1 cellular context compared by ENCODE assay signal in the genomic region with DNA sequence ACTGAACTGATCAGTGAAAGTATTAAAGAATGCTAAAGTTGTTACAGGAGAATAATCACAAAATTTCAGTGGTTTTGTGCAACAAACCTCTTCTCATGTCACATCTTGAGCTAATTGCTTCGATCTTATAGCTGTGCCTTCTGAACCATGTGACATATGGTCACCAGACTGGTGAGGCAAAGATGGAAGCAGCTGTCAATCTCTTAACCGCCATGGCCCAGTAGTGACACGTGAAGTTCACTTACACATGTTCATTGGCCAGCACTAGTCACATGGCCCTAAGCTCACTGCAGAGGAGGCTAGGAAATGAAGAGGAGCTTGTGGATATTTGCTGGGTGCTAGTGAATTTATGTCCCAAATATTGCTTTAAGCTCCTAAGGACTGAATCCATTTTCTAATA.
TF ChIP-seq lines count a peak whose summit lies in the region.

No MANE protein-coding gene starts in this region.

TF ChIP-seq in HCT116, 20 proteins besides CTCF, POLR2A, EP300 and RAD21:
- no peak for TF ChIP-seq TCF7L2 (IDR thresholded peaks at IDR 0.05; ENCODE audit: borderline replicate concordance, extremely low read depth, insufficient read depth, insufficient read length)
- TF ChIP-seq EZH2phosphoT487 (IDR thresholded peaks at IDR 0.05; ENCODE audit: borderline replicate concordance) = no peak
- TF ChIP-seq EZH2 (IDR thresholded peaks at IDR 0.05) = no peak
- no peak for TF ChIP-seq ZFX (IDR thresholded peaks at IDR 0.05)
- TF ChIP-seq, protein P1, sequence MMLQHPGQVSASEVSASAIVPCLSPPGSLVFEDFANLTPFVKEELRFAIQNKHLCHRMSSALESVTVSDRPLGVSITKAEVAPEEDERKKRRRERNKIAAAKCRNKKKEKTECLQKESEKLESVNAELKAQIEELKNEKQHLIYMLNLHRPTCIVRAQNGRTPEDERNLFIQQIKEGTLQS (IDR thresholded peaks at IDR 0.05) = no peak
- TF ChIP-seq JUND (IDR thresholded peaks at IDR 0.05) = no peak
- no peak for TF ChIP-seq ZNF274 (IDR thresholded peaks at IDR 0.05; ENCODE audit: low read depth, low read length)
- TF ChIP-seq POLR2AphosphoS5 (IDR thresholded peaks at IDR 0.05; ENCODE audit: low read depth, low read length) = no peak
- TF ChIP-seq, protein P2, sequence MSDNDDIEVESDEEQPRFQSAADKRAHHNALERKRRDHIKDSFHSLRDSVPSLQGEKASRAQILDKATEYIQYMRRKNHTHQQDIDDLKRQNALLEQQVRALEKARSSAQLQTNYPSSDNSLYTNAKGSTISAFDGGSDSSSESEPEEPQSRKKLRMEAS (IDR thresholded peaks at IDR 0.05) = no peak
- no peak for TF ChIP-seq SIN3A (IDR thresholded peaks at IDR 0.05; ENCODE audit: low read depth)
- TF ChIP-seq, protein P3, sequence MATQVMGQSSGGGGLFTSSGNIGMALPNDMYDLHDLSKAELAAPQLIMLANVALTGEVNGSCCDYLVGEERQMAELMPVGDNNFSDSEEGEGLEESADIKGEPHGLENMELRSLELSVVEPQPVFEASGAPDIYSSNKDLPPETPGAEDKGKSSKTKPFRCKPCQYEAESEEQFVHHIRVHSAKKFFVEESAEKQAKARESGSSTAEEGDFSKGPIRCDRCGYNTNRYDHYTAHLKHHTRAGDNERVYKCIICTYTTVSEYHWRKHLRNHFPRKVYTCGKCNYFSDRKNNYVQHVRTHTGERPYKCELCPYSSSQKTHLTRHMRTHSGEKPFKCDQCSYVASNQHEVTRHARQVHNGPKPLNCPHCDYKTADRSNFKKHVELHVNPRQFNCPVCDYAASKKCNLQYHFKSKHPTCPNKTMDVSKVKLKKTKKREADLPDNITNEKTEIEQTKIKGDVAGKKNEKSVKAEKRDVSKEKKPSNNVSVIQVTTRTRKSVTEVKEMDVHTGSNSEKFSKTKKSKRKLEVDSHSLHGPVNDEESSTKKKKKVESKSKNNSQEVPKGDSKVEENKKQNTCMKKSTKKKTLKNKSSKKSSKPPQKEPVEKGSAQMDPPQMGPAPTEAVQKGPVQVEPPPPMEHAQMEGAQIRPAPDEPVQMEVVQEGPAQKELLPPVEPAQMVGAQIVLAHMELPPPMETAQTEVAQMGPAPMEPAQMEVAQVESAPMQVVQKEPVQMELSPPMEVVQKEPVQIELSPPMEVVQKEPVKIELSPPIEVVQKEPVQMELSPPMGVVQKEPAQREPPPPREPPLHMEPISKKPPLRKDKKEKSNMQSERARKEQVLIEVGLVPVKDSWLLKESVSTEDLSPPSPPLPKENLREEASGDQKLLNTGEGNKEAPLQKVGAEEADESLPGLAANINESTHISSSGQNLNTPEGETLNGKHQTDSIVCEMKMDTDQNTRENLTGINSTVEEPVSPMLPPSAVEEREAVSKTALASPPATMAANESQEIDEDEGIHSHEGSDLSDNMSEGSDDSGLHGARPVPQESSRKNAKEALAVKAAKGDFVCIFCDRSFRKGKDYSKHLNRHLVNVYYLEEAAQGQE (IDR thresholded peaks at IDR 0.05; ENCODE audit: low read depth) = no peak
